ENCODE assay signal across 1 cellular context in genomic region chr17:27793168-27793905, GRCh38.
TF ChIP-seq lines count a peak whose summit lies in the region.

No MANE protein-coding gene starts in this region.

TF ChIP-seq in WTC11, 78 proteins besides CTCF, POLR2A, EP300 and RAD21 (continued from another document):
- TF ChIP-seq, protein P1, sequence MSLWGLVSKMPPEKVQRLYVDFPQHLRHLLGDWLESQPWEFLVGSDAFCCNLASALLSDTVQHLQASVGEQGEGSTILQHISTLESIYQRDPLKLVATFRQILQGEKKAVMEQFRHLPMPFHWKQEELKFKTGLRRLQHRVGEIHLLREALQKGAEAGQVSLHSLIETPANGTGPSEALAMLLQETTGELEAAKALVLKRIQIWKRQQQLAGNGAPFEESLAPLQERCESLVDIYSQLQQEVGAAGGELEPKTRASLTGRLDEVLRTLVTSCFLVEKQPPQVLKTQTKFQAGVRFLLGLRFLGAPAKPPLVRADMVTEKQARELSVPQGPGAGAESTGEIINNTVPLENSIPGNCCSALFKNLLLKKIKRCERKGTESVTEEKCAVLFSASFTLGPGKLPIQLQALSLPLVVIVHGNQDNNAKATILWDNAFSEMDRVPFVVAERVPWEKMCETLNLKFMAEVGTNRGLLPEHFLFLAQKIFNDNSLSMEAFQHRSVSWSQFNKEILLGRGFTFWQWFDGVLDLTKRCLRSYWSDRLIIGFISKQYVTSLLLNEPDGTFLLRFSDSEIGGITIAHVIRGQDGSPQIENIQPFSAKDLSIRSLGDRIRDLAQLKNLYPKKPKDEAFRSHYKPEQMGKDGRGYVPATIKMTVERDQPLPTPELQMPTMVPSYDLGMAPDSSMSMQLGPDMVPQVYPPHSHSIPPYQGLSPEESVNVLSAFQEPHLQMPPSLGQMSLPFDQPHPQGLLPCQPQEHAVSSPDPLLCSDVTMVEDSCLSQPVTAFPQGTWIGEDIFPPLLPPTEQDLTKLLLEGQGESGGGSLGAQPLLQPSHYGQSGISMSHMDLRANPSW (CRISPR knock-in tag; conservative IDR thresholded peaks at IDR 0.05; ENCODE audit: low read depth), result no peak
- no peak for TF ChIP-seq EMX1 (CRISPR knock-in tag; IDR thresholded peaks at IDR 0.05)
- TF ChIP-seq OVOL2 (CRISPR knock-in tag; IDR thresholded peaks at IDR 0.05; ENCODE audit: borderline replicate concordance), result no peak
